ENCODE assay signal across 8 cellular contexts in genomic region chr17:40027614-40028012, GRCh38. TPM values are rescaled to one million over a fixed set of nuclear protein-coding genes. Genes with fewer than 3 reads are reported as not detected.
"Had no signal": no experiment of that assay in that cellular context is flagged by ENCODE, and none has a peak within 500 bp of the region (broad histone marks: within the 10 kb centered on the region; RNA-seq: fewer than 3 reads in every experiment).

No MANE protein-coding gene starts in this region.

- H3K9me3 Mint-ChIP-seq: natural killer cell treated with Interleukin-12 subunit alpha and Interleukin-12 subunit beta and Interleukin-15 and Interleukin-18, amount 100 ng/mL, for 72 hours; stimulated activated effector memory CD8-positive, alpha-beta T cell treated with anti-CD3 and anti-CD28 coated beads, Interleukin-12 subunit alpha, Interleukin-12 subunit beta, amount 100 ng/mL, for 72 hours had no signal

- H3K27me3 Mint-ChIP-seq: natural killer cell treated with Interleukin-12 subunit alpha and Interleukin-12 subunit beta and Interleukin-15 and Interleukin-18, amount 100 ng/mL, for 72 hours had no signal

- H3K27ac ChIP-seq: cardiac muscle cell had no signal

- DNase-seq: esophagus squamous epithelium had no signal

- H3K27ac Mint-ChIP-seq: activated CD8-positive, alpha-beta T cell treated with anti-CD3 and anti-CD28 coated beads, Interleukin-2, amount 10 ng/mL, durations not matched to agents 7 days and 5 days; natural killer cell treated with Interleukin-12 subunit alpha and Interleukin-12 subunit beta and Interleukin-15 and Interleukin-18, amount 100 ng/mL, for 72 hours had no signal

- H3K9me3 ChIP-seq: esophagus squamous epithelium, upper lobe of left lung had no signal

- H3K4me3 Mint-ChIP-seq: activated CD8-positive, alpha-beta T cell treated with anti-CD3 and anti-CD28 coated beads, Interleukin-2, amount 10 ng/mL, durations not matched to agents 7 days and 5 days; natural killer cell treated with Interleukin-12 subunit alpha and Interleukin-12 subunit beta and Interleukin-15 and Interleukin-18, amount 100 ng/mL, for 72 hours; stimulated activated effector memory CD8-positive, alpha-beta T cell treated with anti-CD3 and anti-CD28 coated beads, Interleukin-12 subunit alpha, Interleukin-12 subunit beta, amount 100 ng/mL, for 72 hours had no signal

- H3K27me3 ChIP-seq: cardiac muscle cell, esophagus squamous epithelium, upper lobe of left lung had no signal

- H3K4me3 ChIP-seq: cardiac muscle cell, esophagus squamous epithelium, skin epidermis, upper lobe of left lung had no signal

RNA-seq across cellular contexts. Expression of gene CSF3, which starts 12.4 kb away (rescaled TPM):
- total RNA-seq: activated CD8-positive, alpha-beta T cell treated with anti-CD3 and anti-CD28 coated beads, Interleukin-2, amount 10 ng/mL, durations not matched to agents 7 days and 5 days; astrocyte; cardiac muscle cell had no signal
- polyA plus RNA-seq: cardiac muscle cell had no signal
